In genomic region chr2:25103287-25103871, GRCh38 we compare ENCODE assay signal across 11 cellular contexts.
A peak's percentile ranks its signal among the peaks of the same experiment; 100 is the strongest.
DNase-seq lines count a peak whose midpoint lies in the region; ATAC-seq and TF ChIP-seq lines count a peak whose summit lies in the region.
"Had no signal": no experiment of that assay in that cellular context is flagged by ENCODE, and none has a peak within 500 bp of the region (broad histone marks: within the 10 kb centered on the region; RNA-seq: fewer than 3 reads in every experiment).

No MANE protein-coding gene starts in this region.

- H4K8ac ChIP-seq in H9 (replicated peaks; ENCODE audit: insufficient read length, low read depth, low read length): no peak overlapping the region

- H3K14ac ChIP-seq in H9 (ENCODE audit: insufficient read depth, low read length): peak overlapping the region; percentile 1; the same call in 1 of the 2 replicates

- no peak overlapping the region for H2BK5ac ChIP-seq in H9 (ENCODE audit: insufficient read length, low read length)

- H3K27ac Mint-ChIP-seq in H9: no peak overlapping the region
- peak overlapping the region; percentile 14 for H3K27ac Mint-ChIP-seq in T-helper 17 cell
- H3K27ac Mint-ChIP-seq: endodermal cell, naive B cell had no signal

- H2BK20ac ChIP-seq in H9 (ENCODE audit: low read depth, low read length, poor library complexity, severe bottlenecking): no peak overlapping the region

- no peak overlapping the region for H2AFZ ChIP-seq in H9 (ENCODE audit: low read length)

- H3K9ac ChIP-seq in H9 (ENCODE audit: extremely low read depth, insufficient read length, low read length): no peak overlapping the region

- peaks cover 5% of the 10 kb centered on the region; the same call in 1 of the 2 replicates for H3K4me1 ChIP-seq in H9 (ENCODE audit: insufficient read depth, low read length)
- H3K4me1 ChIP-seq: tibial artery had no signal

- no peak overlapping the region for H3T11ph ChIP-seq in H9 (ENCODE audit: low read length)

- no peaks in the 10 kb centered on the region for H4K20me1 ChIP-seq in H9 (ENCODE audit: control insufficient read depth, insufficient read depth, insufficient read length)

- H3K4me3 Mint-ChIP-seq in H9: no peak overlapping the region
- H3K4me3 Mint-ChIP-seq in T-helper 17 cell: no peak overlapping the region
- H3K4me3 Mint-ChIP-seq in activated T-cell treated with anti-CD3 and anti-CD28 coated beads, Interleukin-2, amount 50 U/mL, for 4 hours: no peak overlapping the region
- H3K4me3 Mint-ChIP-seq: endodermal cell, naive B cell had no signal

- H3K9me3 ChIP-seq in H9 (ENCODE audit: control insufficient read depth, low read depth, low read length) (no peaks in the 10 kb centered on the region), T-helper 17 cell (ENCODE audit: control insufficient read depth, low read length, poor library complexity, severe bottlenecking) (no peaks in the 10 kb centered on the region)
- H3K9me3 ChIP-seq: tibial artery had no signal

- H3K4ac ChIP-seq in H9 (ENCODE audit: low read depth, low read length): no peak overlapping the region

- no peak overlapping the region for H3K27ac ChIP-seq in H9 (ENCODE audit: insufficient read length, low read depth, low read length)
- H3K27ac ChIP-seq: tibial artery had no signal

- DNase-seq in H9: no peak
- no peak for DNase-seq in T-helper 17 cell
- DNase-seq in fibroblast of the aortic adventitia (ENCODE audit: low read depth): peak; percentile 94
- DNase-seq in superior temporal gyrus (ENCODE audit: extremely low spot score): peak; percentile 41
- no peak for DNase-seq in activated T-cell treated with anti-CD3 and anti-CD28 coated beads, Interleukin-2, amount 50 U/mL, for 4 hours
- DNase-seq: endodermal cell, Kasumi-1, naive B cell had no signal

- no peak overlapping the region for H3K18ac ChIP-seq in H9 (ENCODE audit: insufficient read length, low read depth, low read length)

- no peak overlapping the region for H3K56ac ChIP-seq in H9 (ENCODE audit: insufficient read length, low read depth, low read length)

- no peak overlapping the region for H2BK15ac ChIP-seq in H9 (ENCODE audit: low read depth, low read length)

- no peak overlapping the region for H2BK120ac ChIP-seq in H9 (ENCODE audit: low read depth, low read length, poor library complexity, severe bottlenecking)

- H3K4me1 Mint-ChIP-seq in H9 (peaks cover 9 to 16% of the 10 kb centered on the region in 2 experiments), T-helper 17 cell (peaks cover 3% of the 10 kb centered on the region)
- peaks cover 8% of the 10 kb centered on the region for H3K4me1 Mint-ChIP-seq in activated T-cell treated with anti-CD3 and anti-CD28 coated beads, Interleukin-2, amount 50 U/mL, for 4 hours (ENCODE audit: low read depth)

- H3K23me2 ChIP-seq in H9 (ENCODE audit: insufficient read length, low read depth, low read length, poor library complexity, severe bottlenecking): peaks cover 3% of the 10 kb centered on the region

- H3K9me3 Mint-ChIP-seq in H9: no peaks in the 10 kb centered on the region
- peaks cover 3% of the 10 kb centered on the region for H3K9me3 Mint-ChIP-seq in activated T-cell treated with anti-CD3 and anti-CD28 coated beads, Interleukin-2, amount 50 U/mL, for 4 hours
- H3K9me3 Mint-ChIP-seq: endodermal cell, naive B cell had no signal

- H3K23ac ChIP-seq in H9 (ENCODE audit: insufficient read length, low read depth, low read length): no peak overlapping the region

- no peak overlapping the region for H2BK12ac ChIP-seq in H9 (ENCODE audit: insufficient read length, low read depth, low read length)

- no peak for ATAC-seq in T-helper 17 cell
- no peak for ATAC-seq in HG03520 (IDR thresholded peaks at IDR 0.05; ENCODE audit: unreplicated experiment)
- ATAC-seq in GM21526 (IDR thresholded peaks at IDR 0.05; ENCODE audit: low FRiP score, unreplicated experiment): no peak
- no peak for ATAC-seq in activated T-cell treated with anti-CD3 and anti-CD28 coated beads, Interleukin-2, amount 50 U/mL, for 4 hours

- H3K27me3 Mint-ChIP-seq in H9 (ENCODE audit: low read depth): no peaks in the 10 kb centered on the region
- H3K27me3 Mint-ChIP-seq in T-helper 17 cell: peaks cover 23% of the 10 kb centered on the region
- no peaks in the 10 kb centered on the region for H3K27me3 Mint-ChIP-seq in activated T-cell treated with anti-CD3 and anti-CD28 coated beads, Interleukin-2, amount 50 U/mL, for 4 hours (ENCODE audit: low read depth)

- H4K91ac ChIP-seq in H9 (ENCODE audit: insufficient read length, low read depth, low read length): no peak overlapping the region

- no peaks in the 10 kb centered on the region for H3K27me3 ChIP-seq in H9 (ENCODE audit: insufficient read depth, low read length)
- H3K27me3 ChIP-seq: tibial artery had no signal

- no peak overlapping the region for H3K4me3 ChIP-seq in fibroblast of the aortic adventitia (ENCODE audit: low read depth, low read length)
- H3K4me3 ChIP-seq: tibial artery had no signal

- no peak overlapping the region for H3K4me2 ChIP-seq in H9 (ENCODE audit: insufficient read depth, insufficient read length, low read length)

- H3K79me1 ChIP-seq in H9 (ENCODE audit: insufficient read depth, low read depth, low read length, poor library complexity, severe bottlenecking): no peaks in the 10 kb centered on the region

- no peak overlapping the region for H2AK5ac ChIP-seq in H9 (ENCODE audit: insufficient read length, low read length)

- H3K36me3 Mint-ChIP-seq in H9 (ENCODE audit: insufficient read depth in 1 of 3, low read depth in 3 of 3) (peaks cover 0 to 5% (median 0%) of the 10 kb centered on the region in 3 experiments; a peak in 2 of 7 replicates), T-helper 17 cell (ENCODE audit: low read depth) (no peaks in the 10 kb centered on the region)
- H3K36me3 Mint-ChIP-seq in activated T-cell treated with anti-CD3 and anti-CD28 coated beads, Interleukin-2, amount 50 U/mL, for 4 hours (ENCODE audit: insufficient read depth): no peaks in the 10 kb centered on the region
- H3K36me3 Mint-ChIP-seq: naive B cell had no signal

- no CpG with 5 or more reads among the region's 16 CpGs for WGBS in H9 (ENCODE audit: extremely low coverage, insufficient read length, low lambda C conversion rate)

- no peak overlapping the region for H4K5ac ChIP-seq in H9 (ENCODE audit: insufficient read length, low read depth, low read length)

- no peaks in the 10 kb centered on the region for H3K79me2 ChIP-seq in H9 (ENCODE audit: insufficient read depth, low read length)

- TF ChIP-seq CTCF in H9 (conservative IDR thresholded peaks at IDR 0.05) (no peak), fibroblast of the aortic adventitia (IDR thresholded peaks at IDR 0.05; ENCODE audit: insufficient read depth, low read length) (no peak)

Comparison
In these comparisons a context has a peak if more than half of its experiments do, and no peak if none do; other contexts are left out.
1. DNase-seq: peak in fibroblast of the aortic adventitia (single experiment) and superior temporal gyrus (single experiment); none in H9 (single experiment), T-helper 17 cell (0 of 3) and activated T-cell treated with anti-CD3 and anti-CD28 coated beads, Interleukin-2, amount 50 U/mL, for 4 hours (single experiment).